16 cellular contexts compared by ENCODE assay signal in genomic region chr12:89326260-89327040, GRCh38. TPM values are rescaled to one million over a fixed set of nuclear protein-coding genes. Genes with fewer than 3 reads are reported as not detected.
A peak's percentile ranks its signal among the peaks of the same experiment; 100 is the strongest.
DNase-seq lines count a peak whose midpoint lies in the region; TF ChIP-seq lines count a peak whose summit lies in the region.
"Had no signal": no experiment of that assay in that cellular context is flagged by ENCODE, and none has a peak within 500 bp of the region (broad histone marks: within the 10 kb centered on the region; RNA-seq: fewer than 3 reads in every experiment).

No MANE protein-coding gene starts in this region.

- no peaks in the 10 kb centered on the region for H3K36me3 ChIP-seq in SK-N-MC (ENCODE audit: insufficient read depth, low read length)
- H3K36me3 ChIP-seq: suprapubic skin had no signal

- TF ChIP-seq CTCF in fibroblast of pulmonary artery (IDR thresholded peaks at IDR 0.05; ENCODE audit: low read length, missing control alignments) = no peak
- TF ChIP-seq CTCF in type B pancreatic cell (conservative IDR thresholded peaks at IDR 0.05) = no peak

- DNase-seq in SK-N-MC (ENCODE audit: low read depth, low spot score) (no peak), fibroblast of pulmonary artery (ENCODE audit: low read depth) (peak; percentile 18), lung microvascular endothelial cell (ENCODE audit: low read depth in 2 of 2) (peak; percentile 19 to 41), type B pancreatic cell (ENCODE audit: extremely low spot score, unreplicated experiment) (no peak), GOT3 (lab: John Stamatoyannopoulos, UW) (no peak), NCI-H226 (no peak), HPDE6-E6E7 (ENCODE audit: extremely low spot score) (no peak)
- DNase-seq: activated CD8-positive, alpha-beta memory T cell treated with anti-CD3 and anti-CD28 coated beads for 24 hours; DMS 273 treated with DMSO at 0.1 percent for 48 hours; foreskin melanocyte; stimulated activated CD4-positive, alpha-beta T cell treated with anti-CD3 and anti-CD28 coated beads, Interleukin-4, amount 100 ng/mL, for 24 hours; stimulated activated CD8-positive, alpha-beta memory T cell treated with anti-CD3 and anti-CD28 coated beads, Interleukin-4, amount 100 ng/mL, for 48 hours had no signal

- 0 out of 2 replicates have a peak overlapping the region, but pooled peaks have one; percentile 22 for H3K27ac ChIP-seq in SK-N-MC
- H3K27ac ChIP-seq: suprapubic skin had no signal

- no peak overlapping the region for H3K9ac ChIP-seq in SK-N-MC (ENCODE audit: insufficient read length)

- H3K4me3 Mint-ChIP-seq in type B pancreatic cell = peak overlapping the region; percentile 40
- H3K4me3 Mint-ChIP-seq: activated T-helper 1 cell treated with anti-CD3 and anti-CD28 coated beads, Interleukin-12 subunit alpha, Interleukin-12 subunit beta, Interleukin-2, Interleukin-4 antibody, amounts not matched to agents 30 ng/mL and 10 ng/mL and 1 ng/mL, durations not matched to agents 14 hours and 24 hours and 36 hours; B cell; central memory CD8-positive, alpha-beta T cell had no signal

- peaks cover 8% of the 10 kb centered on the region for H3K9me3 Mint-ChIP-seq in type B pancreatic cell

- H3K27me3 Mint-ChIP-seq in type B pancreatic cell = no peaks in the 10 kb centered on the region

- H3K4me3 ChIP-seq in SK-N-MC (no peak overlapping the region; the same call in 1 of the 2 replicates), fibroblast of pulmonary artery (replicated peaks; ENCODE audit: low read depth, low read length) (no peak overlapping the region)
- H3K4me3 ChIP-seq: suprapubic skin had no signal

- H3K4me1 Mint-ChIP-seq in type B pancreatic cell (ENCODE audit: unreplicated experiment) = peaks cover 54% of the 10 kb centered on the region
- H3K4me1 Mint-ChIP-seq: central memory CD8-positive, alpha-beta T cell had no signal

- no peaks in the 10 kb centered on the region for H3K36me3 Mint-ChIP-seq in type B pancreatic cell

- peaks cover 4% of the 10 kb centered on the region; the same call in 1 of the 2 replicates for H3K9me3 ChIP-seq in SK-N-MC (ENCODE audit: low read depth, low read length)
- H3K9me3 ChIP-seq: suprapubic skin had no signal

- peak overlapping the region; percentile 31 for H3K27ac Mint-ChIP-seq in type B pancreatic cell
- H3K27ac Mint-ChIP-seq: activated T-helper 1 cell treated with anti-CD3 and anti-CD28 coated beads, Interleukin-12 subunit alpha, Interleukin-12 subunit beta, Interleukin-2, Interleukin-4 antibody, amounts not matched to agents 30 ng/mL and 10 ng/mL and 1 ng/mL, durations not matched to agents 14 hours and 24 hours and 36 hours; B cell had no signal

RNA-seq across cellular contexts. Expression of gene DUSP6, which starts 25.9 kb away (rescaled TPM):
- total RNA-seq in lung microvascular endothelial cell (237 and 293 TPM in 2 replicates), type B pancreatic cell (ENCODE audit: low replicate concordance) (43.0 TPM in 2 replicates)

Comparison
In these comparisons a context has a peak if more than half of its experiments do, and no peak if none do; other contexts are left out.
1. DNase-seq: peak in fibroblast of pulmonary artery (single experiment) and lung microvascular endothelial cell (2 of 2); none in SK-N-MC (single experiment), type B pancreatic cell (single experiment), GOT3 (single experiment), NCI-H226 (single experiment) and HPDE6-E6E7 (single experiment).